ENCODE assay signal across 11 cellular contexts in the genomic region with DNA sequence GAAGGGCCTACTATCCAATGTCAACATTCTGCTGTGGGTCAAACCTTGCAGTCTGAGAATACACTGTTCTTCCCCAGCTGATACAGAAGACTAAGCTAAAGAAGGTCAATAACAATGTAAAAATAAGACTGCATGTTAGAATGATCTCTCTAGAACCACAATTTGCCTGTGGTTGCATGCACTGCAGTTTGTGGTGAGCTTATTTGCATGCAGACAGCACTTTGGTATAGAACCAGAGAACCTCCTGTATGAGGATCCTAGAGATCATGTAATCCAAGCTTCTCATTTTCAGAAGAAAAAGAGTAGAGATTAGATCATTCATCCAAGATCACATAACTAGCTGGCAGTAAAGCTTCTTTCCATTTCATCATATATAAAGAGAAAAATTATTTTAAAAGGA. TPM values are rescaled to one million over a fixed set of nuclear protein-coding genes. Genes with fewer than 3 reads are reported as not detected.
DNase-seq lines count a peak whose midpoint lies in the region; ATAC-seq and TF ChIP-seq lines count a peak whose summit lies in the region.
"Had no signal": no experiment of that assay in that cellular context is flagged by ENCODE, and none has a peak within 500 bp of the region (broad histone marks: within the 10 kb centered on the region; RNA-seq: fewer than 3 reads in every experiment).

No MANE protein-coding gene starts in this region.

- peaks cover 11% of the 10 kb centered on the region; the same call in 1 of the 2 replicates for H3F3A ChIP-seq in SU-DHL-6 (ENCODE audit: insufficient read depth)

- H4K20me1 ChIP-seq in DND-41 (ENCODE audit: insufficient read depth, low read length): no peaks in the 10 kb centered on the region
- H4K20me1 ChIP-seq in SU-DHL-6 (ENCODE audit: low read depth, low read length): peaks cover 26% of the 10 kb centered on the region

- TF ChIP-seq CTCF in DND-41 (IDR thresholded peaks at IDR 0.05; ENCODE audit: borderline replicate concordance, extremely low read depth, low read length, poor library complexity, severe bottlenecking) (no peak), SU-DHL-6 (IDR thresholded peaks at IDR 0.05; ENCODE audit: insufficient read depth, low read length, poor library complexity, severe bottlenecking) (no peak), omental fat pad (IDR thresholded peaks at IDR 0.05) (no peak), upper lobe of right lung (IDR thresholded peaks at IDR 0.05) (no peak)

- no peak overlapping the region for H2AFZ ChIP-seq in DND-41 (ENCODE audit: low read depth, low read length)
- H2AFZ ChIP-seq in SU-DHL-6 (ENCODE audit: low read depth, low read length, severe bottlenecking): no peak overlapping the region

- H3K36me3 ChIP-seq in DND-41 (ENCODE audit: insufficient read depth, low read length) (no peaks in the 10 kb centered on the region), SU-DHL-6 (ENCODE audit: low read length) (no peaks in the 10 kb centered on the region), upper lobe of right lung (no peaks in the 10 kb centered on the region)
- H3K36me3 ChIP-seq: prostate gland had no signal

- H3K4me1 ChIP-seq in DND-41 (ENCODE audit: insufficient read depth, low read length) (0 out of 2 replicates have a peak, but pooled peaks cover 3% of the 10 kb centered on the region), upper lobe of right lung (no peaks in the 10 kb centered on the region)
- H3K4me1 ChIP-seq: prostate gland had no signal

- no peaks in the 10 kb centered on the region for H3K9me2 ChIP-seq in SU-DHL-6 (replicated peaks; ENCODE audit: insufficient read depth, low read length)

- H3K79me2 ChIP-seq in DND-41 (ENCODE audit: insufficient read depth, low read length): 0 out of 2 replicates have a peak, but pooled peaks cover 2% of the 10 kb centered on the region
- H3K79me2 ChIP-seq in SU-DHL-6 (ENCODE audit: insufficient read depth, low read length): no peaks in the 10 kb centered on the region

- H3K9ac ChIP-seq in DND-41 (ENCODE audit: low read depth, low read length) (no peak overlapping the region), SU-DHL-6 (ENCODE audit: low read length) (no peak overlapping the region)

- intact Hi-C loops in upper lobe of right lung (cut with DNase I): no loop called here

- H3K4me3 ChIP-seq in DND-41 (ENCODE audit: low read depth in 1 of 2, low read length in 2 of 2) (no peak overlapping the region), SU-DHL-6 (ENCODE audit: insufficient read depth, low read length, poor library complexity, severe bottlenecking) (no peak overlapping the region), upper lobe of right lung (no peak overlapping the region)
- H3K4me3 ChIP-seq: prostate gland had no signal

- H3K27ac ChIP-seq in DND-41 (ENCODE audit: low read length) (no peak overlapping the region), SU-DHL-6 (ENCODE audit: low read depth, low read length) (no peak overlapping the region), upper lobe of right lung (no peak overlapping the region)
- H3K27ac ChIP-seq: prostate gland had no signal

- no peaks in the 10 kb centered on the region for H3K9me3 ChIP-seq in DND-41 (ENCODE audit: insufficient read depth, low read length, severe bottlenecking)
- H3K9me3 ChIP-seq in SU-DHL-6 (ENCODE audit: insufficient read depth, low read length): no peaks in the 10 kb centered on the region
- no peaks in the 10 kb centered on the region for H3K9me3 ChIP-seq in upper lobe of right lung
- H3K9me3 ChIP-seq: prostate gland had no signal

- DNase-seq in DND-41 (peak; percentile 17), GM19240 (ENCODE audit: insufficient read length, low spot score) (peak; percentile 35), omental fat pad (ENCODE audit: low spot score) (no peak), dedifferentiated amniotic fluid mesenchymal stem cell (ENCODE audit: extremely low spot score) (no peak), NCI-H82 treated with DMSO at 0.1 percent for 48 hours (lab: John Stamatoyannopoulos, UW; ENCODE audit: unreplicated experiment) (no peak), upper lobe of right lung (no peak)
- DNase-seq: DMS53, NCI-H1092 had no signal

- no peak overlapping the region for H3K4me2 ChIP-seq in DND-41 (ENCODE audit: insufficient read depth, low read length)
- H3K4me2 ChIP-seq in SU-DHL-6 (ENCODE audit: low read depth, low read length, poor library complexity, severe bottlenecking): peak overlapping the region; percentile 3

- H3K27me3 ChIP-seq in DND-41 (ENCODE audit: insufficient read depth, low read length, poor library complexity): no peaks in the 10 kb centered on the region
- H3K27me3 ChIP-seq in SU-DHL-6 (ENCODE audit: low read length): no peaks in the 10 kb centered on the region
- H3K27me3 ChIP-seq in upper lobe of right lung: no peaks in the 10 kb centered on the region

- ATAC-seq in DND-41 (ENCODE audit: insufficient read depth, low read depth): peak; percentile 64; the same call in 2 of the 3 replicates
- peak; percentile 99 for ATAC-seq in HG03039 (IDR thresholded peaks at IDR 0.05; ENCODE audit: unreplicated experiment)
- ATAC-seq in omental fat pad (ENCODE audit: low FRiP score): no peak
- ATAC-seq in upper lobe of right lung: no peak

RNA-seq across cellular contexts. Expression of a gene that starts 15.8 kb away (rescaled TPM):
- total RNA-seq in omental fat pad (10 to 100 TPM in 2 of 4 donors, 1 to 10 TPM in 2; 7.5 to 22.1 (median 9.9) TPM), upper lobe of right lung (22.1 TPM)

RNA-seq across cellular contexts. Expression of a gene that starts 59.5 kb away (rescaled TPM):
- total RNA-seq in omental fat pad: 10 to 100 TPM; 27.8 to 56.0 (median 38.3) TPM
- total RNA-seq in upper lobe of right lung: 34.0 TPM

Comparison
In these comparisons a context has a peak if more than half of its experiments do, and no peak if none do; other contexts are left out.
1. ATAC-seq: peak in DND-41 (single experiment) and HG03039 (single experiment); none in omental fat pad (single experiment) and upper lobe of right lung (single experiment).
2. DNase-seq: peak in DND-41 (single experiment) and GM19240 (single experiment); none in omental fat pad (single experiment), dedifferentiated amniotic fluid mesenchymal stem cell (single experiment), NCI-H82 treated with DMSO at 0.1 percent for 48 hours (single experiment) and upper lobe of right lung (single experiment).